Comparison of ENCODE assay signal across 24 cellular contexts in genomic region chr5:132941331-132941730, GRCh38.
"Had no signal": no experiment of that assay in that cellular context is flagged by ENCODE, and none has a peak within 500 bp of the region (broad histone marks: within the 10 kb centered on the region; RNA-seq: fewer than 3 reads in every experiment).

No MANE protein-coding gene starts in this region.

- H3K9me3 Mint-ChIP-seq: activated T-cell treated with anti-CD3 and anti-CD28 coated beads, Interleukin-2, amount 50 U/mL, for 4 hours; nephron; stimulated activated effector memory CD8-positive, alpha-beta T cell treated with anti-CD3 and anti-CD28 coated beads, Interleukin-12 subunit alpha, Interleukin-12 subunit beta, amount 100 ng/mL, for 72 hours had no signal

- H3K36me3 ChIP-seq: uterus had no signal

- H3K27ac Mint-ChIP-seq: nephron; stimulated activated effector memory CD8-positive, alpha-beta T cell treated with anti-CD3 and anti-CD28 coated beads, Interleukin-12 subunit alpha, Interleukin-12 subunit beta, amount 100 ng/mL, for 72 hours had no signal

- H3K4me3 Mint-ChIP-seq: activated T-cell treated with anti-CD3 and anti-CD28 coated beads, Interleukin-2, amount 50 U/mL, for 4 hours; nephron; stimulated activated effector memory CD8-positive, alpha-beta T cell treated with anti-CD3 and anti-CD28 coated beads, Interleukin-12 subunit alpha, Interleukin-12 subunit beta, amount 100 ng/mL, for 72 hours had no signal

- H3K4me3 ChIP-seq: ascending aorta, esophagus muscularis mucosa, hepatocyte, left lung, lung, stomach, transverse colon, uterus had no signal

- H3K4me1 Mint-ChIP-seq: nephron; stimulated activated effector memory CD8-positive, alpha-beta T cell treated with anti-CD3 and anti-CD28 coated beads, Interleukin-12 subunit alpha, Interleukin-12 subunit beta, amount 100 ng/mL, for 72 hours had no signal

- H3K4me2 ChIP-seq: hepatocyte had no signal

- H3K27me3 ChIP-seq: ascending aorta, esophagus muscularis mucosa, hepatocyte, left lung, stomach, transverse colon, uterus had no signal

- DNase-seq: activated CD4-positive, alpha-beta T cell treated with anti-CD3 and anti-CD28 coated beads for 48 hours; activated CD4-positive, CD25-positive, alpha-beta regulatory T cell; activated CD8-positive, alpha-beta memory T cell treated with anti-CD3 and anti-CD28 coated beads for 24 hours; activated CD8-positive, alpha-beta memory T cell treated with anti-CD3 and anti-CD28 coated beads, Interleukin-2, amount 50 U/mL, for 4 hours; activated naive CD4-positive, alpha-beta T cell treated with Interleukin-2 at 50 U/mL for 16 hours; activated T-cell treated with anti-CD3 and anti-CD28 coated beads, Interleukin-2, amount 50 U/mL, for 4 hours; central memory CD4-positive, alpha-beta T cell; glutamatergic neuron; kidney glomerular epithelial cell; left lung; midbrain; small intestine; stimulated activated CD4-positive, alpha-beta T cell treated with anti-CD3 and anti-CD28 coated beads, Interleukin-2, amount 100 ng/mL, for 24 hours; stomach; T-helper 9 cell; transverse colon; uterus had no signal

- H3K9me3 ChIP-seq: ascending aorta, esophagus muscularis mucosa, left lung, stomach, transverse colon, uterus had no signal

- H3K27ac ChIP-seq: ascending aorta, esophagus muscularis mucosa, hepatocyte, left lung, stomach, transverse colon, uterus had no signal

- ATAC-seq: activated T-cell treated with anti-CD3 and anti-CD28 coated beads, Interleukin-2, amount 50 U/mL, for 4 hours; left lung; sciatic nerve; stimulated activated effector memory CD8-positive, alpha-beta T cell treated with anti-CD3 and anti-CD28 coated beads, Interleukin-12 subunit alpha, Interleukin-12 subunit beta, amount 100 ng/mL, for 72 hours had no signal

- H3K4me1 ChIP-seq: uterus had no signal

- H2AFZ ChIP-seq: hepatocyte had no signal
